Comparison of ENCODE assay signal across 26 cellular contexts in the genomic region with DNA sequence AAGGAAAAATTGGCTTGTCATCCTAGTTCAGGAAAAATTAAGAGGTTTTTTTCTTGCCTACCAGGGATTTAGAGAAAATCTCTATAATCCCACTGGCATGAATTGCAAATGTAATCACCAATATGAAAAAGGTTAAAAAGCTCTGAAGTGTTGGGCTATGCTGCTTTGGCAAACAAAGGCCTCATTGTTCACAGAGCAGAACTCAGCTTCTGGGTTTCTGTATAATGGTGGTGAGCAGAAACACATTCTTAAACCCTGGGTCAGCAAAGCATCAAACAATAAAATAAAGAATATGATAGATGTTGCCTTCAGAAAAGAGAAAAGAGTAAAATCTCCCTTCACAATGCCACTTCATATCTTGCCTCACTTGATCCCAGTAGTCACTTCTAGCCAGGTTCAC.
DNase-seq lines count a peak whose midpoint lies in the region; ATAC-seq and TF ChIP-seq lines count a peak whose summit lies in the region.
"Had no signal": no experiment of that assay in that cellular context is flagged by ENCODE, and none has a peak within 500 bp of the region (broad histone marks: within the 10 kb centered on the region; RNA-seq: fewer than 3 reads in every experiment).

No MANE protein-coding gene starts in this region.

- H3K27me3 Mint-ChIP-seq in chondrocyte (ENCODE audit: low read depth), result no peaks in the 10 kb centered on the region
- H3K27me3 Mint-ChIP-seq: activated CD4-positive, alpha-beta T cell treated with anti-CD3 and anti-CD28 coated beads, Interleukin-2, amount 10 ng/mL, durations not matched to agents 7 days and 5 days; activated naive CD8-positive, alpha-beta T cell treated with anti-CD3 and anti-CD28 coated beads for 36 hours; activated T-helper 17 cell treated with anti-CD3 and anti-CD28 coated beads, Interleukin-2, amount 50 U/mL, for 72 hours; B cell; T-helper 17 cell had no signal

- H3K4me3 Mint-ChIP-seq in chondrocyte (ENCODE audit: unreplicated experiment), result no peak overlapping the region
- H3K4me3 Mint-ChIP-seq: activated CD4-positive, alpha-beta T cell treated with anti-CD3 and anti-CD28 coated beads, Interleukin-2, amount 10 ng/mL, durations not matched to agents 7 days and 5 days; activated naive CD8-positive, alpha-beta T cell treated with anti-CD3 and anti-CD28 coated beads for 36 hours; activated T-helper 17 cell treated with anti-CD3 and anti-CD28 coated beads, Interleukin-2, amount 50 U/mL, for 72 hours; B cell; H9; T-helper 17 cell had no signal

- H3K27ac Mint-ChIP-seq in chondrocyte (ENCODE audit: unreplicated experiment), result no peak overlapping the region
- H3K27ac Mint-ChIP-seq: activated CD4-positive, alpha-beta T cell treated with anti-CD3 and anti-CD28 coated beads, Interleukin-2, amount 10 ng/mL, durations not matched to agents 7 days and 5 days; activated naive CD8-positive, alpha-beta T cell treated with anti-CD3 and anti-CD28 coated beads for 36 hours; activated T-helper 17 cell treated with anti-CD3 and anti-CD28 coated beads, Interleukin-2, amount 50 U/mL, for 72 hours; B cell; H9; T-helper 17 cell had no signal

- no peaks in the 10 kb centered on the region for H3K4me1 Mint-ChIP-seq in chondrocyte (ENCODE audit: low read depth)
- H3K4me1 Mint-ChIP-seq: activated CD4-positive, alpha-beta T cell treated with anti-CD3 and anti-CD28 coated beads, Interleukin-2, amount 10 ng/mL, durations not matched to agents 7 days and 5 days; activated naive CD8-positive, alpha-beta T cell treated with anti-CD3 and anti-CD28 coated beads for 36 hours; activated T-helper 17 cell treated with anti-CD3 and anti-CD28 coated beads, Interleukin-2, amount 50 U/mL, for 72 hours; B cell; T-helper 17 cell had no signal

- ATAC-seq in esophagus mucosa (peak; percentile 37), HG03342 (IDR thresholded peaks at IDR 0.05; ENCODE audit: unreplicated experiment) (no peak)
- ATAC-seq: activated T-helper 17 cell treated with anti-CD3 and anti-CD28 coated beads, Interleukin-2, amount 50 U/mL, for 72 hours; body of pancreas; T-helper 17 cell had no signal

- H3K9me3 Mint-ChIP-seq in chondrocyte (ENCODE audit: low read depth), result peaks cover 2% of the 10 kb centered on the region

- DNase-seq in NCI-H1092 treated with DMSO at 0.1 percent for 48 hours (lab: John Stamatoyannopoulos, UW) (peak; percentile 31), NCI-H1092 (lab: John Stamatoyannopoulos, UW) (no peak), NCI-H345 treated with DMSO at 0.1 percent for 48 hours (lab: John Stamatoyannopoulos, UW; ENCODE audit: unreplicated experiment) (peak; percentile 21), retina (peak; percentile 21), chondrocyte (ENCODE audit: low spot score) (no peak)
- DNase-seq in activated naive CD4-positive, alpha-beta T cell (lab: John Stamatoyannopoulos, UW), result no peak
- DNase-seq: 8988T; activated CD4-positive, alpha-beta T cell treated with anti-CD3 and anti-CD28 coated beads, Interleukin-2, amount 10 ng/mL, durations not matched to agents 7 days and 5 days; activated naive CD8-positive, alpha-beta T cell treated with anti-CD3 and anti-CD28 coated beads for 36 hours; body of pancreas; COR-L47; effector CD4-positive, alpha-beta T cell; H9; islet precursor cell; NCI-H1105 treated with DMSO at 0.1 percent for 48 hours; NCI-H2171; PC-9; SIG-M5; spleen; stimulated activated CD4-positive, alpha-beta T cell treated with anti-CD3 and anti-CD28 coated beads, Interleukin-4, amount 100 ng/mL, for 24 hours; stimulated activated naive CD4-positive, alpha-beta T cell treated with Interleukin-2 at 50 U/mL for 16 hours; T-helper 17 cell had no signal

- TF ChIP-seq CTCF in chondrocyte (IDR thresholded peaks at IDR 0.05), result no peak

- H3K36me3 Mint-ChIP-seq in chondrocyte (ENCODE audit: low read depth), result no peaks in the 10 kb centered on the region
- H3K36me3 Mint-ChIP-seq: activated naive CD8-positive, alpha-beta T cell treated with anti-CD3 and anti-CD28 coated beads for 36 hours had no signal

Comparison
In these comparisons a context has a peak if more than half of its experiments do, and no peak if none do; other contexts are left out.
1. DNase-seq: peak in NCI-H1092 treated with DMSO at 0.1 percent for 48 hours (single experiment), NCI-H345 treated with DMSO at 0.1 percent for 48 hours (single experiment) and retina (single experiment); none in NCI-H1092 (single experiment), chondrocyte (single experiment) and activated naive CD4-positive, alpha-beta T cell (0 of 4).